Comparison of ENCODE assay signal across 14 cellular contexts in genomic region chr12:99553461-99553860, GRCh38.
DNase-seq lines count a peak whose midpoint lies in the region; ATAC-seq and TF ChIP-seq lines count a peak whose summit lies in the region.
"Had no signal": no experiment of that assay in that cellular context is flagged by ENCODE, and none has a peak within 500 bp of the region (broad histone marks: within the 10 kb centered on the region; RNA-seq: fewer than 3 reads in every experiment).

No MANE protein-coding gene starts in this region.

- TF ChIP-seq CTCF in VCaP (conservative IDR thresholded peaks at IDR 0.05), result no peak

- DNase-seq in Caki2 (ENCODE audit: low read depth) (peak; percentile 12), G401 (ENCODE audit: low spot score) (peak; percentile 31), NCI-H524 treated with DMSO at 0.1 percent for 48 hours (lab: John Stamatoyannopoulos, UW) (peak; percentile 79), NCI-H128 (lab: John Stamatoyannopoulos, UW; ENCODE audit: unreplicated experiment) (no peak)
- DNase-seq: BE2C; CD8-positive, alpha-beta memory T cell; NCI-H1048; NCI-H1930; T-helper 17 cell had no signal

- H3K27ac ChIP-seq in VCaP, result peak overlapping the region; percentile 57

- in situ Hi-C loops in Caki2 (cut with HindIII; ENCODE audit: low pct_unique_long_range_greater_than_20kb, low sequenced_read_pairs) (no loop called here), G401 (cut with HindIII; ENCODE audit: low sequenced_read_pairs) (no loop called here)

- ATAC-seq in GM19351 (IDR thresholded peaks at IDR 0.05; ENCODE audit: unreplicated experiment) (no peak), GM19397 (IDR thresholded peaks at IDR 0.05; ENCODE audit: unreplicated experiment) (no peak), HG02763 (IDR thresholded peaks at IDR 0.05; ENCODE audit: unreplicated experiment) (no peak)
- ATAC-seq: HCT116, T-helper 17 cell had no signal
